ENCODE assay signal across 13 cellular contexts in the genomic region with DNA sequence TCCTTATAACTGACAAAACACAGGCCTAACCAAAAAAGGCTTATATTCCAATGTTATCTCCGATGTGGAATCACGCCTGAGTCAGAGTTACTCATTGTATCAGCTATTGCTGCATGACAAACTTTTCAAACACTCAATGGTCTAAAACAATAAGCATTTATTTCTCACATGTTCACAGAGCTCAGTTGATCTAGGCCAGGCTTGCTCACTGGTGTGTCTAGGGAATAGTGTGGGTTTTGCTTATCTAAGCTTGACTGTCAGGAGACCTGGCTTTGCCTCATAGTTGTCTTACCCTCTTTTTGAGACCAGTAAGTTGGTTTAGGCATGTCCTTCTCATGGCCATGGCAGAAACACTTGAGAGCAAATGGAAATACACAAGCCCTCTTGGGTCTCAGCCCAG.
DNase-seq lines count a peak whose midpoint lies in the region; ATAC-seq, FAIRE-seq and TF ChIP-seq lines count a peak whose summit lies in the region.
"Had no signal": no experiment of that assay in that cellular context is flagged by ENCODE, and none has a peak within 500 bp of the region (broad histone marks: within the 10 kb centered on the region; RNA-seq: fewer than 3 reads in every experiment).

No MANE protein-coding gene starts in this region.

- H3K27ac ChIP-seq in H1 (ENCODE audit: low read depth, low read length) (peak overlapping the region; percentile 15; the same call in 1 of the 2 replicates), mucosa of rectum (ENCODE audit: low read depth in 2 of 2, low read length in 2 of 2) (peak overlapping the region; percentile 28 to 52)
- H3K27ac ChIP-seq: upper lobe of right lung had no signal

- no peak for TF ChIP-seq RAD21 in H1 (IDR thresholded peaks at IDR 0.05 in 1 of 2, conservative IDR thresholded peaks at IDR 0.05 in 1 of 2; ENCODE audit: low read depth in 2 of 2, low read length in 2 of 2)

- peaks cover 6% of the 10 kb centered on the region for H3K27me3 Mint-ChIP-seq in activated T-cell treated with anti-CD3 and anti-CD28 coated beads, Interleukin-2, amount 50 U/mL, for 72 hours (ENCODE audit: low read depth)

- no peaks in the 10 kb centered on the region for H3K79me2 ChIP-seq in H1 (ENCODE audit: control insufficient read depth in 1 of 2, insufficient read depth in 2 of 2, low read length in 2 of 2)

- no peak overlapping the region for H3K4me3 Mint-ChIP-seq in activated T-cell treated with anti-CD3 and anti-CD28 coated beads, Interleukin-2, amount 50 U/mL, for 72 hours

- no peaks in the 10 kb centered on the region for H4K20me1 ChIP-seq in H1 (replicated peaks in 1 of 2; ENCODE audit: control insufficient read depth in 1 of 2, insufficient read depth in 2 of 2, low read length in 2 of 2)

- H3K23ac ChIP-seq in H1 (ENCODE audit: insufficient read length) = no peak overlapping the region

- no peak overlapping the region for H2BK15ac ChIP-seq in H1 (ENCODE audit: low read length)

- FAIRE-seq in RCC 7860 (lab: Jason Lieb, UNC) = peak; percentile 88
- FAIRE-seq in H1 (lab: Jason Lieb, UNC) = no peak

- no peak overlapping the region for H3K18ac ChIP-seq in H1 (ENCODE audit: extremely low read depth, low read length)

- no peak overlapping the region for H2BK120ac ChIP-seq in H1 (replicated peaks; ENCODE audit: low read depth, low read length)

- WGBS in H1 (ENCODE audit: extremely low coverage in 1 of 2, insufficient coverage in 1 of 2, insufficient read length in 1 of 2, insufficient replicate concordance in 2 of 2, low coverage in 1 of 2, low lambda C conversion rate in 2 of 2, missing lambda C conversion rate in 1 of 2), 2 experiments = 96% methylated on average over 2 of the region's 2 CpGs; no CpG with 5 or more reads in 1 of the 2 experiments

- no peak overlapping the region for H2BK20ac ChIP-seq in H1 (ENCODE audit: low read length)

- POLR2A ChIA-PET in H1 (lab: Charles Lee; ENCODE audit: partially characterized antibody) = no interaction called here

- intact Hi-C loops in sciatic nerve (cut with DNase I) = no loop called here

- CTCF ChIA-PET in H1 (lab: Charles Lee; ENCODE audit: partially characterized antibody) = interaction anchor here (2.6 kb wide), 1 partner anchor 22 kb away, joined by 10 read pairs; no protein-coding TSS in a partner anchor

- H3K14ac ChIP-seq in H1 (ENCODE audit: insufficient read length) = no peak overlapping the region

- TF ChIP-seq EP300 in H1 (IDR thresholded peaks at IDR 0.05; ENCODE audit: borderline replicate concordance in 1 of 2, low read depth in 2 of 2, low read length in 2 of 2) = no peak

- H3K4me1 Mint-ChIP-seq in activated T-cell treated with anti-CD3 and anti-CD28 coated beads, Interleukin-2, amount 50 U/mL, for 72 hours (ENCODE audit: low read depth) = no peaks in the 10 kb centered on the region

- ATAC-seq in GM18870 (IDR thresholded peaks at IDR 0.05; ENCODE audit: unreplicated experiment) (no peak), sciatic nerve (no peak)
- no peak for ATAC-seq in activated T-cell treated with anti-CD3 and anti-CD28 coated beads, Interleukin-2, amount 50 U/mL, for 72 hours (replicated peaks in 1 of 2)
- ATAC-seq: upper lobe of right lung had no signal

- TF ChIP-seq CTCF in H1 (IDR thresholded peaks at IDR 0.05; ENCODE audit: control extremely low read depth in 1 of 3, insufficient read depth in 1 of 3, low read depth in 1 of 3, low read length in 3 of 3) = no peak

- no peak overlapping the region for H3K56ac ChIP-seq in H1 (replicated peaks; ENCODE audit: insufficient read length, low read depth, low read length)

- no peak overlapping the region for H3K4me2 ChIP-seq in H1 (ENCODE audit: insufficient read depth in 1 of 2, low read depth in 2 of 2, low read length in 2 of 2)

- H3K4ac ChIP-seq in H1 (replicated peaks; ENCODE audit: insufficient read length, low read depth, low read length) = no peak overlapping the region

- H3K23me2 ChIP-seq in H1 (ENCODE audit: low read depth, low read length) = no peaks in the 10 kb centered on the region; the same call in 1 of the 2 replicates

- no peak overlapping the region for H2AFZ ChIP-seq in H1 (ENCODE audit: low read length)

- H3K27me3 ChIP-seq in H1 (replicated peaks in 1 of 4; ENCODE audit: control insufficient read depth in 3 of 4, extremely low read depth in 1 of 4, insufficient read depth in 3 of 4, low read length in 3 of 4) (no peaks in the 10 kb centered on the region), mucosa of rectum (ENCODE audit: control insufficient read depth in 2 of 2, insufficient read depth in 2 of 2, low read length in 2 of 2) (no peaks in the 10 kb centered on the region)
- H3K27me3 ChIP-seq: upper lobe of right lung had no signal

- no peak overlapping the region for H2AK5ac ChIP-seq in H1 (ENCODE audit: low read depth, low read length)

- H3K79me1 ChIP-seq in H1 (ENCODE audit: low read depth, low read length) = no peaks in the 10 kb centered on the region

- H2BK5ac ChIP-seq in H1 (ENCODE audit: low read depth, low read length) = no peak overlapping the region

- no peak overlapping the region for H3K4me3 ChIP-seq in H1 (ENCODE audit: extremely low read depth in 1 of 4, insufficient read depth in 2 of 4, low read depth in 3 of 4, low read length in 4 of 4)
- H3K4me3 ChIP-seq in mucosa of rectum (ENCODE audit: low read length in 2 of 2) = no peak overlapping the region
- H3K4me3 ChIP-seq: upper lobe of right lung had no signal

- no peak overlapping the region for H3K27ac Mint-ChIP-seq in activated T-cell treated with anti-CD3 and anti-CD28 coated beads, Interleukin-2, amount 50 U/mL, for 72 hours

- no peak overlapping the region for H4K5ac ChIP-seq in H1 (ENCODE audit: insufficient read length, low read depth, low read length)

- peaks cover 0 to 1% of the 10 kb centered on the region in 2 donors for H3K9me3 Mint-ChIP-seq in activated T-cell treated with anti-CD3 and anti-CD28 coated beads, Interleukin-2, amount 50 U/mL, for 72 hours

- H3K4me1 ChIP-seq in H1 (replicated peaks in 1 of 4; ENCODE audit: control insufficient read depth in 3 of 4, insufficient read depth in 4 of 4, low read length in 3 of 4) (peaks cover 0 to 4% (median 1%) of the 10 kb centered on the region in 4 experiments; a peak in 1 of 7 replicates), mucosa of rectum (ENCODE audit: control insufficient read depth in 2 of 2, insufficient read depth in 2 of 2, low read length in 2 of 2) (peaks cover 0 to 11% of the 10 kb centered on the region in 2 donors)
- H3K4me1 ChIP-seq: upper lobe of right lung had no signal

- H2BK12ac ChIP-seq in H1 (ENCODE audit: low read depth, low read length) = no peak overlapping the region

- no peak for TF ChIP-seq POLR2A in H1 (IDR thresholded peaks at IDR 0.05; ENCODE audit: control extremely low read depth in 1 of 2, low read depth in 2 of 2, low read length in 2 of 2)

- DNase-seq in EH (ENCODE audit: low read depth) (peak; percentile 88), RCC 7860 (ENCODE audit: low spot score) (peak; percentile 90), H1 (ENCODE audit: low read depth in 1 of 2, low spot score in 2 of 2) (no peak), sciatic nerve (ENCODE audit: low spot score) (no peak), middle frontal gyrus (ENCODE audit: extremely low spot score, low spot score) (no peak)
- no peak for DNase-seq in activated T-cell treated with anti-CD3 and anti-CD28 coated beads, Interleukin-2, amount 50 U/mL, for 72 hours
- DNase-seq: central memory CD4-positive, alpha-beta T cell; COR-L47; head of caudate nucleus; NCI-H1694 treated with DMSO at 0.1 percent for 48 hours; upper lobe of right lung had no signal

- H4K8ac ChIP-seq in H1 (ENCODE audit: extremely low read depth, insufficient read depth, low read length) = no peak overlapping the region

- H3K36me3 Mint-ChIP-seq in activated T-cell treated with anti-CD3 and anti-CD28 coated beads, Interleukin-2, amount 50 U/mL, for 72 hours (ENCODE audit: insufficient read depth in 2 of 2) = no peaks in the 10 kb centered on the region

- H3K36me3 ChIP-seq in H1 (ENCODE audit: control insufficient read depth in 2 of 4, insufficient read depth in 4 of 4, low read length in 3 of 4) = no peaks in the 10 kb centered on the region
- H3K36me3 ChIP-seq in mucosa of rectum (ENCODE audit: control insufficient read depth in 2 of 2, insufficient read depth in 2 of 2, low read length in 2 of 2) = no peaks in the 10 kb centered on the region
- H3K36me3 ChIP-seq: upper lobe of right lung had no signal

- H3K9ac ChIP-seq in H1 (replicated peaks in 1 of 4; ENCODE audit: extremely low read depth in 1 of 4, low read depth in 3 of 4, low read length in 3 of 4) = no peak overlapping the region
- H3K9ac ChIP-seq in mucosa of rectum (ENCODE audit: low read depth in 1 of 2, low read length in 2 of 2) = no peak overlapping the region

- no peak overlapping the region for H4K91ac ChIP-seq in H1 (replicated peaks; ENCODE audit: insufficient read length, low read length)

- H3K9me3 ChIP-seq in H1 (ENCODE audit: insufficient read depth in 2 of 2, low read depth in 1 of 2, low read length in 1 of 2) (no peaks in the 10 kb centered on the region), mucosa of rectum (ENCODE audit: control insufficient read depth in 2 of 2, low read length in 2 of 2) (no peaks in the 10 kb centered on the region)
- H3K9me3 ChIP-seq: upper lobe of right lung had no signal

TF ChIP-seq in H1, 55 proteins besides CTCF, POLR2A, EP300 and RAD21:
- no peak for TF ChIP-seq BRCA1 (IDR thresholded peaks at IDR 0.05; ENCODE audit: low read depth, low read length)
- no peak for TF ChIP-seq SUZ12 (IDR thresholded peaks at IDR 0.05; ENCODE audit: low read length)
- TF ChIP-seq TAF7 (optimal IDR thresholded peaks at IDR 0.05; ENCODE audit: borderline replicate concordance, low read depth, low read length) = no peak
- TF ChIP-seq SP4 (IDR thresholded peaks at IDR 0.05; ENCODE audit: low read length) = no peak
- TF ChIP-seq PHF8 (conservative IDR thresholded peaks at IDR 0.05; ENCODE audit: low read depth, low read length) = no peak
- TF ChIP-seq, protein P1, sequence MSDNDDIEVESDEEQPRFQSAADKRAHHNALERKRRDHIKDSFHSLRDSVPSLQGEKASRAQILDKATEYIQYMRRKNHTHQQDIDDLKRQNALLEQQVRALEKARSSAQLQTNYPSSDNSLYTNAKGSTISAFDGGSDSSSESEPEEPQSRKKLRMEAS (IDR thresholded peaks at IDR 0.05) = no peak
- no peak for TF ChIP-seq KDM5A (IDR thresholded peaks at IDR 0.05; ENCODE audit: low read length)
- TF ChIP-seq SIN3A (conservative IDR thresholded peaks at IDR 0.05 in 1 of 2, IDR thresholded peaks at IDR 0.05 in 1 of 2; ENCODE audit: low read depth in 1 of 2, low read length in 2 of 2) = no peak
- TF ChIP-seq CREB1 (IDR thresholded peaks at IDR 0.05) = no peak
- TF ChIP-seq ASH2L (IDR thresholded peaks at IDR 0.05; ENCODE audit: low read length) = no peak
- no peak for TF ChIP-seq SP2 (IDR thresholded peaks at IDR 0.05; ENCODE audit: low read length)
- no peak for TF ChIP-seq CBX8 (IDR thresholded peaks at IDR 0.05; ENCODE audit: borderline replicate concordance, low read depth, low read length)
- no peak for TF ChIP-seq FOSL1 (IDR thresholded peaks at IDR 0.05; ENCODE audit: insufficient read depth, low read depth, low read length)
- no peak for TF ChIP-seq RBBP5 (IDR thresholded peaks at IDR 0.05; ENCODE audit: borderline replicate concordance, low read depth, low read length)
- no peak for TF ChIP-seq KDM4A (IDR thresholded peaks at IDR 0.05; ENCODE audit: low read depth, low read length, severe bottlenecking)

Comparison
In these comparisons a context has a peak if more than half of its experiments do, and no peak if none do; other contexts are left out.
1. DNase-seq: peak in EH (single experiment) and RCC 7860 (single experiment); none in H1 (0 of 2), activated T-cell treated with anti-CD3 and anti-CD28 coated beads, Interleukin-2, amount 50 U/mL, for 72 hours (0 of 2), sciatic nerve (single experiment) and middle frontal gyrus (single experiment).